ENCODE assay signal across 11 cellular contexts in the genomic region with DNA sequence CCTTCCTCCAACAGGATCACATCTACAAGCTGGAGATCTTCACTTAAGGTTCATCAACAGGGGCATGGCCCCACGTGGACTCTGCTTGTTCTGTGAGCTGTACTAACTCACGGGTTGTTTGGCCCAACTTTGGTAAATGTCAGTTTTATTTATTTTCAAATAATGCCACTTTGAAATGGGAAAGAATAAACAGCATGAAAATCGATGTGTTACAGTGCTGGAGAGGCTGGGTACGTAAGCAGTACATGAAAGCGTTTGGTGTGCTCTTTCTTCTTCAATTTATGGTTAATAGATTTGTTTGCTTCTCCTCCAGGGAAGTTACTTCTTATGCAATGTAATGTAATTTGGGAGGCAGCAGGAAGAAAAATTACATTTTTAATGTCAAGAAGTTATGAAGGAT.
"Had no signal": no experiment of that assay in that cellular context is flagged by ENCODE, and none has a peak within 500 bp of the region (broad histone marks: within the 10 kb centered on the region; RNA-seq: fewer than 3 reads in every experiment).

No MANE protein-coding gene starts in this region.

- H3K4me3 ChIP-seq: GM23248, GM23338, HAP-1 had no signal

- FAIRE-seq: H1, H54 had no signal

- H3K4me2 ChIP-seq: GM23338 had no signal

- H2AFZ ChIP-seq: GM23248, GM23338 had no signal

- H3K36me3 ChIP-seq: HAP-1 had no signal

- H3K9me3 ChIP-seq: HAP-1 had no signal

- H3K4me1 ChIP-seq: HAP-1 had no signal

- H3K27ac ChIP-seq: GM23248 had no signal

- H3K9ac ChIP-seq: GM23248 had no signal

- ATAC-seq: HCT116 had no signal

- DNase-seq: GM23248, GOT3, H7, H9, HCEC 1CT, HFFc6 had no signal
